Comparison of ENCODE assay signal across 6 cellular contexts in genomic region chr15:74357521-74357920, GRCh38. TPM values are rescaled to one million over a fixed set of nuclear protein-coding genes. Genes with fewer than 3 reads are reported as not detected.
"Had no signal": no experiment of that assay in that cellular context is flagged by ENCODE, and none has a peak within 500 bp of the region (broad histone marks: within the 10 kb centered on the region; RNA-seq: fewer than 3 reads in every experiment).

No MANE protein-coding gene starts in this region.

RNA-seq across cellular contexts. Expression of gene CYP11A1, which starts 9.9 kb away (rescaled TPM):
- total RNA-seq: activated CD4-positive, alpha-beta T cell treated with anti-CD3 and anti-CD28 coated beads for 36 hours; activated CD8-positive, alpha-beta T cell treated with anti-CD3 and anti-CD28 coated beads, Interleukin-2, amount 10 ng/mL, durations not matched to agents 7 days and 5 days; activated T-helper 2 cell treated with anti-CD3 and anti-CD28 coated beads, Interferon-gamma antibody, Interleukin-2, Interleukin-4, amounts not matched to agents 10 μg/mL and 5 μg/mL and 100 μg/mL, durations not matched to agents 14 hours and 24 hours and 36 hours; endothelial cell of umbilical vein; SJCRH30; T-helper 2 cell treated with Interferon-gamma antibody and Interleukin-4, amounts not matched to agents 100 ng/mL and 5 ng/mL, for 36 hours had no signal
